Comparison of ENCODE assay signal across 4 cellular contexts in genomic region chr1:223347583-223347982, GRCh38. TPM values are rescaled to one million over a fixed set of nuclear protein-coding genes. Genes with fewer than 3 reads are reported as not detected.
"Had no signal": no experiment of that assay in that cellular context is flagged by ENCODE, and none has a peak within 500 bp of the region (broad histone marks: within the 10 kb centered on the region; RNA-seq: fewer than 3 reads in every experiment).

No MANE protein-coding gene starts in this region.

- H3K4me3 ChIP-seq: GM12878 had no signal

- DNase-seq: GDM1, GF-D8 had no signal

- ATAC-seq: GM12878 had no signal

RNA-seq across cellular contexts. Expression of gene SUSD4, which starts 16.4 kb away (rescaled TPM):
- total RNA-seq: G401 had no signal

RNA-seq across cellular contexts. Expression of gene CCDC185, which starts 45.6 kb away (rescaled TPM):
- total RNA-seq: G401, GM12878 had no signal
- polyA plus RNA-seq: GM12878 had no signal
